ENCODE assay signal across 8 cellular contexts in the genomic region with DNA sequence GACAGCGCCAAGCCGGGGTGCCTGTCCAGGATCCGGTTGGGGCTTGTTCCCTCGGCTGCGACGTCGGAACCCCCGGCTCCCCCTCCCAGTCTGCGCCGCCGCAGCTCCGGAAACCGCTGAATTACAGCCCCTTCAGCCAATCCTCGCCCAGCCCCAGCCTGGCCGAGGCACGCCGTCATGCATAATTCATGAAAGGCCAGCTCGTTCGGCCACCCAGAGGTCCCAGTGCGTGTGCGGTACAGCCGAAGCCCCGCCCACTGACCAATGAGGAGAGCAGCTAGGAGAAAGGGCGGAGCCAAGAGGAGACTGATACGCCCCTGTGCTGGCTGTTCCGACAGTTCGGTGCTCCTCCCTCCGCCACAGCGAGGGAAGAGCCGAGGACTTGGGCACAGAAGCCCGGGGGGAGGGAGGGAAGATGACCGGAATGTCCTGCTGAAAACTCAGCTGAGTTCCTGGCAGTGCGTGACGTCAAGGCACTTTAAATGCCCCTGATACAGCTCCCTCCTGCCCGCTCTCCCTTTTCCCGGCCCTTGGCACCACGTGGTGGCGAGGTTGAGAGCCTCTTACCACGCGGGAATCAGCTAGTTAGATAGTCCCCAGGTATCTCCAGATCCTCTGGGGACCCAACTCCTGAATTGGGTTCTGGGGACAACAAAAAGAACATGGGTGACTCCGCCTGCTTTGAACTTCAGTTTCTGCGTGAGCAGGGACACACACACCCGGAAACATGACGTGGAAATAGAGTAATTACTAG. TPM values are rescaled to one million over a fixed set of nuclear protein-coding genes. Genes with fewer than 3 reads are reported as not detected.
DNase-seq lines count a peak whose midpoint lies in the region; ATAC-seq and TF ChIP-seq lines count a peak whose summit lies in the region.

A gene (minus strand): TSS at position 62 of the 754 bp plus-strand sequence. CDS start 39,926 bp downstream, outside the sequence.

- H3K9me3 ChIP-seq in PC-9 (ENCODE audit: insufficient read depth, low read depth) (no peaks in the 10 kb centered on the region), mucosa of descending colon (no peaks in the 10 kb centered on the region)

- BruUV-seq in PC-9 (replicated peaks; lab: Mats Ljungman, UMichigan) = no TSS peak

- H3F3A ChIP-seq in PC-9 (ENCODE audit: insufficient read depth, low read depth) = peaks cover 32% of the 10 kb centered on the region; the same call in 1 of the 2 replicates

- ATAC-seq in GM21576 (IDR thresholded peaks at IDR 0.05; ENCODE audit: unreplicated experiment) = peak; percentile 86
- ATAC-seq in mucosa of descending colon = peak; percentile 94

- H4K20me1 ChIP-seq in PC-9 (ENCODE audit: insufficient read depth) = peaks cover 4% of the 10 kb centered on the region; the same call in 1 of the 2 replicates

- H3K27me3 ChIP-seq in PC-9 (ENCODE audit: insufficient read depth, low read depth) = no peaks in the 10 kb centered on the region

- peak; percentile 98 for DNase-seq in DMS114 treated with DMSO at 0.1 percent for 48 hours (lab: John Stamatoyannopoulos, UW; ENCODE audit: unreplicated experiment)
- peak; percentile 98 to 100 for DNase-seq in PC-9
- peak; percentile 100 for DNase-seq in activated T-cell treated with anti-CD3 and anti-CD28 coated beads, Interleukin-2, amount 50 U/mL, for 1 hour
- DNase-seq in epithelial cell of prostate (ENCODE audit: low read depth, low spot score) = peak; percentile 97
- DNase-seq in mucosa of descending colon = peak; percentile 100
- peak; percentile 100 for DNase-seq in stimulated activated CD8-positive, alpha-beta memory T cell treated with anti-CD3 and anti-CD28 coated beads, Interleukin-4, amount 100 ng/mL, for 24 hours (ENCODE audit: low read depth)

- no peak for TF ChIP-seq RAD21 in Ishikawa (IDR thresholded peaks at IDR 0.05; ENCODE audit: low read depth)

- H3K36me3 ChIP-seq in PC-9 (ENCODE audit: low read depth) = no peaks in the 10 kb centered on the region
- H3K36me3 ChIP-seq in mucosa of descending colon (ENCODE audit: low read depth) = peaks cover 4% of the 10 kb centered on the region

- POLR2A ChIA-PET in PC-9 (lab: Charles Lee; ENCODE audit: unreplicated experiment) = interaction anchor here (0.6 to 1.4 kb wide), 10 partner anchors 23 to 585 kb away, joined by 3 to 23 read pairs (median 6); a partner anchor contains a TSS

- H3K4me3 ChIP-seq in PC-9 = peak within 1 kb of the TSS; percentile 77
- peak within 1 kb of the TSS; percentile 98 for H3K4me3 ChIP-seq in mucosa of descending colon

- CTCF ChIA-PET in PC-9 (lab: Charles Lee) = interaction anchor here (0.8 to 1.3 kb wide), 5 partner anchors 19 to 363 kb away, joined by 3 to 6 read pairs (median 5); a partner anchor contains a TSS

- TF ChIP-seq EP300 in Ishikawa (IDR thresholded peaks at IDR 0.05; ENCODE audit: borderline replicate concordance) = peak; percentile 100

- TF ChIP-seq CTCF in PC-9 (conservative IDR thresholded peaks at IDR 0.05) (no peak), mucosa of descending colon (IDR thresholded peaks at IDR 0.05) (peak; percentile 12)

- intact Hi-C loops in PC-9 (cut with micrococcal nuclease; ENCODE audit: unreplicated experiment) = loop anchor here (2.0 to 5.0 kb wide), 3 partner anchors 34 to 60 kb away; a partner anchor contains a TSS
- intact Hi-C loops in mucosa of descending colon (cut with DNase I, micrococcal nuclease) = no loop called here

- H3K27ac ChIP-seq in PC-9 (peak within 1 kb of the TSS; percentile 39), epithelial cell of prostate (peak within 1 kb of the TSS; percentile 89)

- peak within 1 kb of the TSS; percentile 81 for H2AFZ ChIP-seq in PC-9

- H3K79me2 ChIP-seq in PC-9 (ENCODE audit: low read depth) = peaks cover 40% of the 10 kb centered on the region

- peak within 1 kb of the TSS; percentile 85 for H3K4me2 ChIP-seq in PC-9

- H3K9me2 ChIP-seq in PC-9 (ENCODE audit: insufficient read depth) = no peaks in the 10 kb centered on the region

- peaks cover 30% of the 10 kb centered on the region for H3K4me1 ChIP-seq in PC-9 (replicated peaks; ENCODE audit: insufficient read depth)
- peaks cover 25% of the 10 kb centered on the region for H3K4me1 ChIP-seq in mucosa of descending colon (ENCODE audit: low read depth)

TF ChIP-seq in Ishikawa, 13 proteins besides CTCF, POLR2A, EP300 and RAD21:
- TF ChIP-seq, protein P1, sequence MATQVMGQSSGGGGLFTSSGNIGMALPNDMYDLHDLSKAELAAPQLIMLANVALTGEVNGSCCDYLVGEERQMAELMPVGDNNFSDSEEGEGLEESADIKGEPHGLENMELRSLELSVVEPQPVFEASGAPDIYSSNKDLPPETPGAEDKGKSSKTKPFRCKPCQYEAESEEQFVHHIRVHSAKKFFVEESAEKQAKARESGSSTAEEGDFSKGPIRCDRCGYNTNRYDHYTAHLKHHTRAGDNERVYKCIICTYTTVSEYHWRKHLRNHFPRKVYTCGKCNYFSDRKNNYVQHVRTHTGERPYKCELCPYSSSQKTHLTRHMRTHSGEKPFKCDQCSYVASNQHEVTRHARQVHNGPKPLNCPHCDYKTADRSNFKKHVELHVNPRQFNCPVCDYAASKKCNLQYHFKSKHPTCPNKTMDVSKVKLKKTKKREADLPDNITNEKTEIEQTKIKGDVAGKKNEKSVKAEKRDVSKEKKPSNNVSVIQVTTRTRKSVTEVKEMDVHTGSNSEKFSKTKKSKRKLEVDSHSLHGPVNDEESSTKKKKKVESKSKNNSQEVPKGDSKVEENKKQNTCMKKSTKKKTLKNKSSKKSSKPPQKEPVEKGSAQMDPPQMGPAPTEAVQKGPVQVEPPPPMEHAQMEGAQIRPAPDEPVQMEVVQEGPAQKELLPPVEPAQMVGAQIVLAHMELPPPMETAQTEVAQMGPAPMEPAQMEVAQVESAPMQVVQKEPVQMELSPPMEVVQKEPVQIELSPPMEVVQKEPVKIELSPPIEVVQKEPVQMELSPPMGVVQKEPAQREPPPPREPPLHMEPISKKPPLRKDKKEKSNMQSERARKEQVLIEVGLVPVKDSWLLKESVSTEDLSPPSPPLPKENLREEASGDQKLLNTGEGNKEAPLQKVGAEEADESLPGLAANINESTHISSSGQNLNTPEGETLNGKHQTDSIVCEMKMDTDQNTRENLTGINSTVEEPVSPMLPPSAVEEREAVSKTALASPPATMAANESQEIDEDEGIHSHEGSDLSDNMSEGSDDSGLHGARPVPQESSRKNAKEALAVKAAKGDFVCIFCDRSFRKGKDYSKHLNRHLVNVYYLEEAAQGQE (IDR thresholded peaks at IDR 0.05; ENCODE audit: low read depth) = peak; percentile 15; the same call in 1 of the 2 replicates
- TF ChIP-seq FOXM1 (IDR thresholded peaks at IDR 0.05; ENCODE audit: borderline replicate concordance, low read depth) = peak; percentile 51; the same call in 1 of the 2 replicates
- TF ChIP-seq EGR1 (IDR thresholded peaks at IDR 0.05) = peak; percentile 49; the same call in 1 of the 2 replicates
- TF ChIP-seq NFIC (IDR thresholded peaks at IDR 0.05) = peak; percentile 51; the same call in 1 of the 2 replicates
- TF ChIP-seq CREB1 (IDR thresholded peaks at IDR 0.05; ENCODE audit: low read depth) = peak; percentile 84
- TF ChIP-seq TEAD4 (IDR thresholded peaks at IDR 0.05) = peak; percentile 73
- peak; percentile 65; the same call in 1 of the 2 replicates for TF ChIP-seq YY1 (IDR thresholded peaks at IDR 0.05; ENCODE audit: low read depth)
- TF ChIP-seq TCF12 (IDR thresholded peaks at IDR 0.05; ENCODE audit: low read depth) = peak; percentile 86
- peak; percentile 50 for TF ChIP-seq TAF1 (IDR thresholded peaks at IDR 0.05; ENCODE audit: low read depth)
- TF ChIP-seq, protein P2, sequence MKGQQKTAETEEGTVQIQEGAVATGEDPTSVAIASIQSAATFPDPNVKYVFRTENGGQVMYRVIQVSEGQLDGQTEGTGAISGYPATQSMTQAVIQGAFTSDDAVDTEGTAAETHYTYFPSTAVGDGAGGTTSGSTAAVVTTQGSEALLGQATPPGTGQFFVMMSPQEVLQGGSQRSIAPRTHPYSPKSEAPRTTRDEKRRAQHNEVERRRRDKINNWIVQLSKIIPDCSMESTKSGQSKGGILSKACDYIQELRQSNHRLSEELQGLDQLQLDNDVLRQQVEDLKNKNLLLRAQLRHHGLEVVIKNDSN (IDR thresholded peaks at IDR 0.05) = peak; percentile 84
- TF ChIP-seq, protein P3, sequence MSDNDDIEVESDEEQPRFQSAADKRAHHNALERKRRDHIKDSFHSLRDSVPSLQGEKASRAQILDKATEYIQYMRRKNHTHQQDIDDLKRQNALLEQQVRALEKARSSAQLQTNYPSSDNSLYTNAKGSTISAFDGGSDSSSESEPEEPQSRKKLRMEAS (IDR thresholded peaks at IDR 0.05) = peak; percentile 100
- no peak for TF ChIP-seq ZBTB7A (IDR thresholded peaks at IDR 0.05; ENCODE audit: low read depth)
- TF ChIP-seq CEBPB (IDR thresholded peaks at IDR 0.05) = peak; percentile 49; the same call in 1 of the 2 replicates

RNA-seq across cellular contexts. Expression of the gene that starts here (rescaled TPM):
- 65.2 and 74.6 TPM in 2 replicates for total RNA-seq in PC-9 (2021)
- 100 to 1,000 TPM; 158 to 230 (median 227) TPM for total RNA-seq in mucosa of descending colon

Comparison
In these comparisons a context has a peak if more than half of its experiments do, and no peak if none do; other contexts are left out.
1. Peak in every context shown above with its lines: DNase-seq, ATAC-seq, H3K4me3 ChIP-seq and H3K27ac ChIP-seq.